In genomic region chr9:714675-715074, GRCh38 we compare ENCODE assay signal across 18 cellular contexts.
DNase-seq lines count a peak whose midpoint lies in the region; ATAC-seq, FAIRE-seq and TF ChIP-seq lines count a peak whose summit lies in the region.
"Had no signal": no experiment of that assay in that cellular context is flagged by ENCODE, and none has a peak within 500 bp of the region (broad histone marks: within the 10 kb centered on the region; RNA-seq: fewer than 3 reads in every experiment).

No MANE protein-coding gene starts in this region.

- no peak for TF ChIP-seq EP300 in suprapubic skin (IDR thresholded peaks at IDR 0.05)
- TF ChIP-seq EP300 in upper lobe of left lung (IDR thresholded peaks at IDR 0.05) = no peak

- peaks cover 27% of the 10 kb centered on the region for H3K36me3 ChIP-seq in muscle layer of colon (ENCODE audit: insufficient read depth, low read length)
- H3K36me3 ChIP-seq in suprapubic skin = peaks cover 26% of the 10 kb centered on the region
- H3K36me3 ChIP-seq in upper lobe of left lung = peaks cover 0 to 27% (median 9%) of the 10 kb centered on the region in 4 donors

- H3K4me3 ChIP-seq in muscle layer of colon (ENCODE audit: low read depth in 1 of 2, low read length in 2 of 2) (no peak overlapping the region), suprapubic skin (no peak overlapping the region), upper lobe of left lung (no peak overlapping the region)
- H3K4me3 ChIP-seq: tibial nerve had no signal

- H3K27me3 ChIP-seq in muscle layer of colon (ENCODE audit: control insufficient read depth in 1 of 2, insufficient read depth in 2 of 2, low read length in 2 of 2) = no peaks in the 10 kb centered on the region
- no peaks in the 10 kb centered on the region for H3K27me3 ChIP-seq in suprapubic skin
- no peaks in the 10 kb centered on the region for H3K27me3 ChIP-seq in upper lobe of left lung
- H3K27me3 ChIP-seq: brain microvascular endothelial cell, tibial nerve had no signal

- H3K36me3 Mint-ChIP-seq in HFFc6 (ENCODE audit: low read depth) = peaks cover 52% of the 10 kb centered on the region

- H3K27ac ChIP-seq in muscle layer of colon (ENCODE audit: low read depth, low read length) = peak overlapping the region; percentile 79
- H3K27ac ChIP-seq in suprapubic skin = peak overlapping the region; percentile 77
- no peak overlapping the region for H3K27ac ChIP-seq in upper lobe of left lung
- H3K27ac ChIP-seq: brain microvascular endothelial cell had no signal

- H3K9me3 ChIP-seq in muscle layer of colon (ENCODE audit: low read length) (no peaks in the 10 kb centered on the region), suprapubic skin (no peaks in the 10 kb centered on the region), upper lobe of left lung (no peaks in the 10 kb centered on the region)
- H3K9me3 ChIP-seq: tibial nerve had no signal

- H3K4me1 ChIP-seq in muscle layer of colon (ENCODE audit: insufficient read depth, low read length) (peaks cover 71% of the 10 kb centered on the region), suprapubic skin (peaks cover 36% of the 10 kb centered on the region), upper lobe of left lung (peaks cover 0 to 16% (median 6%) of the 10 kb centered on the region in 4 donors)

- peak overlapping the region; percentile 7 for H3K9ac ChIP-seq in muscle layer of colon (ENCODE audit: low read length)

- no peak for TF ChIP-seq POLR2A in suprapubic skin (IDR thresholded peaks at IDR 0.05)
- TF ChIP-seq POLR2A in upper lobe of left lung (IDR thresholded peaks at IDR 0.05) = no peak

- TF ChIP-seq CTCF in HFFc6 (IDR thresholded peaks at IDR 0.05) = no peak
- no peak for TF ChIP-seq CTCF in suprapubic skin (IDR thresholded peaks at IDR 0.05)
- TF ChIP-seq CTCF in upper lobe of left lung (IDR thresholded peaks at IDR 0.05) = no peak

- no peaks in the 10 kb centered on the region; the same call in 1 of the 2 replicates for H3K27me3 Mint-ChIP-seq in HFFc6 (ENCODE audit: insufficient read depth)

- no peak for DNase-seq in HFFc6
- peak; percentile 52 for DNase-seq in cerebellar cortex (ENCODE audit: low spot score)
- no peak for DNase-seq in suprapubic skin (ENCODE audit: low spot score in 2 of 2)
- DNase-seq in upper lobe of left lung = no peak
- no peak for DNase-seq in NCI-H1105 treated with DMSO at 0.1 percent for 48 hours (lab: John Stamatoyannopoulos, UW)
- no peak for DNase-seq in HTR-8/SVneo (ENCODE audit: insufficient read length, low spot score)
- DNase-seq: AML-193, brain microvascular endothelial cell, NCI-H1930, NCI-H526 treated with DMSO at 0.1 percent for 48 hours, posterior cingulate gyrus, T-helper 1 cell had no signal

- WGBS in suprapubic skin = 79% methylated on average over 2 of the region's 2 CpGs
- WGBS in upper lobe of left lung, 2 donors = 84 to 86% methylated on average over 2 of the region's 2 CpGs

- H3K4me3 Mint-ChIP-seq in HFFc6 = peak overlapping the region; percentile 73

- no peak for FAIRE-seq in HTR-8/SVneo (lab: Jason Lieb, UNC)
- FAIRE-seq: D721Med, endometrium had no signal

- ATAC-seq in upper lobe of left lung (ENCODE audit: low FRiP score in 2 of 2) (no peak), GM19467 (IDR thresholded peaks at IDR 0.05; ENCODE audit: unreplicated experiment) (no peak)
- ATAC-seq: activated CD4-positive, CD25-positive, alpha-beta regulatory T cell treated with anti-CD3 and anti-CD28 coated beads, Interleukin-2, amount 50 U/mL, for 24 hours had no signal

- H3K4me1 Mint-ChIP-seq in HFFc6 (ENCODE audit: low read depth) = peaks cover 86% of the 10 kb centered on the region

- peak overlapping the region; percentile 72 for H3K27ac Mint-ChIP-seq in HFFc6

- H3K9me3 Mint-ChIP-seq in HFFc6 = no peaks in the 10 kb centered on the region

Comparison
In these comparisons a context has a peak if more than half of its experiments do, and no peak if none do; other contexts are left out.
1. H3K27ac ChIP-seq: peak in muscle layer of colon (single experiment) and suprapubic skin (single experiment); none in upper lobe of left lung (0 of 4).